ENCODE assay signal across 8 cellular contexts in the genomic region with DNA sequence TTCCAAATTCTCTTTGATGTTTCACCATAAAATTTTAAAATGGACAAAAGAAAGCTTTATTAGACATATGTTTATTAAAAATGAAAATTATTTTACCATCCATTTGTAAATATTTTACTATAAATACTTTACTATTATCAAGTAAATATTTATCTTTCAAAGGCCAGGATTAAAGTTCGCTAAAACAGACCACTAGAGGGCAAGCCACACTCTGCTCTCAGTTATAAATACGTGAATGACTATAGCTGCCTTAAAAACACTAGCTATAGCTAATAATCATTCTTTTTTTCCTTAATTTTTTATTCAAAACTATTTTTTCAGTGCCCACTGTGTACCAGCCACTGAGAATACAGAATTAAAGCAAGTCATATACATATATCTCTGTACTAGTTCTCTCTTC. TPM values are rescaled to one million over a fixed set of nuclear protein-coding genes. Genes with fewer than 3 reads are reported as not detected.
DNase-seq lines count a peak whose midpoint lies in the region; ATAC-seq and TF ChIP-seq lines count a peak whose summit lies in the region.

No MANE protein-coding gene starts in this region.

- H3K4me3 ChIP-seq in astrocyte of the cerebellum (ENCODE audit: low read depth, low read length), result no peak overlapping the region

- no peak for TF ChIP-seq EP300 in Ishikawa (IDR thresholded peaks at IDR 0.05; ENCODE audit: borderline replicate concordance)

- H3K36me3 Mint-ChIP-seq in T-cell, result no peaks in the 10 kb centered on the region

- no peak for ATAC-seq in T-cell (replicated peaks in 1 of 4)

- H3K4me3 Mint-ChIP-seq in T-cell, result no peak overlapping the region

- DNase-seq in ELR (ENCODE audit: low read depth) (peak; percentile 3), astrocyte of the cerebellum (ENCODE audit: low read depth) (peak; percentile 20), lung microvascular endothelial cell (ENCODE audit: low read depth in 2 of 2) (peak; percentile 1 to 32), NCI-H146 (lab: John Stamatoyannopoulos, UW) (no peak), T-cell (no peak), NCI-H345 (lab: John Stamatoyannopoulos, UW) (no peak), epidermal melanocyte (ENCODE audit: insufficient read length, low spot score) (no peak)

- in situ Hi-C loops in astrocyte of the cerebellum (cut with HindIII; ENCODE audit: low sequenced_read_pairs), result loop anchor here (5.0 kb wide), 1 partner anchor 348 kb away; no protein-coding TSS in a partner anchor

- POLR2A ChIA-PET in T-cell (lab: Charles Lee), result no interaction called here

- no peak overlapping the region for H3K27ac Mint-ChIP-seq in T-cell

- H3K4me1 Mint-ChIP-seq in T-cell, result no peaks in the 10 kb centered on the region

- TF ChIP-seq CTCF in astrocyte of the cerebellum (IDR thresholded peaks at IDR 0.05; ENCODE audit: low read depth, low read length, missing control alignments), result peak; percentile 62

- CTCF ChIA-PET in T-cell (lab: Charles Lee), result interaction anchor here in 1 of 2 donors (1.0 kb wide), 1 partner anchor 354 kb away, joined by 4 read pairs; no protein-coding TSS in a partner anchor

- H3K9me3 Mint-ChIP-seq in T-cell, result no peaks in the 10 kb centered on the region

- TF ChIP-seq RAD21 in Ishikawa (IDR thresholded peaks at IDR 0.05; ENCODE audit: low read depth), result peak; percentile 76

- no peaks in the 10 kb centered on the region for H3K27me3 Mint-ChIP-seq in T-cell

TF ChIP-seq in Ishikawa, 13 proteins besides CTCF, POLR2A, EP300 and RAD21:
- TF ChIP-seq CEBPB (IDR thresholded peaks at IDR 0.05) (no peak), FOXM1 (IDR thresholded peaks at IDR 0.05; ENCODE audit: borderline replicate concordance, low read depth) (no peak), NFIC (IDR thresholded peaks at IDR 0.05) (no peak), CREB1 (IDR thresholded peaks at IDR 0.05; ENCODE audit: low read depth) (no peak), ZBTB7A (IDR thresholded peaks at IDR 0.05; ENCODE audit: low read depth) (no peak), YY1 (IDR thresholded peaks at IDR 0.05; ENCODE audit: low read depth) (no peak), EGR1 (IDR thresholded peaks at IDR 0.05) (no peak), TCF12 (IDR thresholded peaks at IDR 0.05; ENCODE audit: low read depth) (no peak), MAX (IDR thresholded peaks at IDR 0.05) (no peak), REST (IDR thresholded peaks at IDR 0.05; ENCODE audit: low read depth) (no peak)
- TF ChIP-seq, protein P1, sequence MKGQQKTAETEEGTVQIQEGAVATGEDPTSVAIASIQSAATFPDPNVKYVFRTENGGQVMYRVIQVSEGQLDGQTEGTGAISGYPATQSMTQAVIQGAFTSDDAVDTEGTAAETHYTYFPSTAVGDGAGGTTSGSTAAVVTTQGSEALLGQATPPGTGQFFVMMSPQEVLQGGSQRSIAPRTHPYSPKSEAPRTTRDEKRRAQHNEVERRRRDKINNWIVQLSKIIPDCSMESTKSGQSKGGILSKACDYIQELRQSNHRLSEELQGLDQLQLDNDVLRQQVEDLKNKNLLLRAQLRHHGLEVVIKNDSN (IDR thresholded peaks at IDR 0.05), result no peak

RNA-seq across cellular contexts. Expression of gene UNC5C, which starts 38.6 kb away (rescaled TPM):
- under 0.01 TPM in 2 replicates for total RNA-seq in lung microvascular endothelial cell
- not detected for total RNA-seq in T-cell

Comparison
In these comparisons a context has a peak if more than half of its experiments do, and no peak if none do; other contexts are left out.
1. DNase-seq: peak in ELR (single experiment), astrocyte of the cerebellum (single experiment) and lung microvascular endothelial cell (2 of 2); none in NCI-H146 (single experiment), T-cell (0 of 34), NCI-H345 (single experiment) and epidermal melanocyte (single experiment).